ENCODE assay signal across 8 cellular contexts in genomic region chr11:47348859-47349258, GRCh38. TPM values are rescaled to one million over a fixed set of nuclear protein-coding genes. Genes with fewer than 3 reads are reported as not detected.
DNase-seq lines count a peak whose midpoint lies in the region; ATAC-seq, FAIRE-seq and TF ChIP-seq lines count a peak whose summit lies in the region.

No MANE protein-coding gene starts in this region.

- DNase-seq in activated naive CD8-positive, alpha-beta T cell treated with anti-CD3 and anti-CD28 coated beads, Interleukin-2, amount 10 ng/mL, durations not matched to agents 7 days and 5 days: no peak
- no peak for DNase-seq in activated naive CD8-positive, alpha-beta T cell treated with anti-CD3 and anti-CD28 coated beads for 36 hours
- peak; percentile 29 for DNase-seq in NCI-H1694 (lab: John Stamatoyannopoulos, UW)
- peak; percentile 16 for DNase-seq in astrocyte of the spinal cord (ENCODE audit: low read depth, low spot score)
- DNase-seq in renal cortical epithelial cell (ENCODE audit: low read depth): peak; percentile 26
- DNase-seq in activated T-cell treated with anti-CD3 and anti-CD28 coated beads, Interleukin-2, amount 50 U/mL, for 48 hours: no peak
- DNase-seq in GM12892 (ENCODE audit: insufficient read length): no peak

- H3K27ac Mint-ChIP-seq in activated naive CD8-positive, alpha-beta T cell treated with anti-CD3 and anti-CD28 coated beads, Interleukin-2, amount 10 ng/mL, durations not matched to agents 7 days and 5 days: no peak overlapping the region
- no peak overlapping the region for H3K27ac Mint-ChIP-seq in activated naive CD8-positive, alpha-beta T cell treated with anti-CD3 and anti-CD28 coated beads for 36 hours

- no peaks in the 10 kb centered on the region for H3K4me1 Mint-ChIP-seq in activated naive CD8-positive, alpha-beta T cell treated with anti-CD3 and anti-CD28 coated beads, Interleukin-2, amount 10 ng/mL, durations not matched to agents 7 days and 5 days
- no peaks in the 10 kb centered on the region for H3K4me1 Mint-ChIP-seq in activated naive CD8-positive, alpha-beta T cell treated with anti-CD3 and anti-CD28 coated beads for 36 hours

- H3K4me3 Mint-ChIP-seq in activated naive CD8-positive, alpha-beta T cell treated with anti-CD3 and anti-CD28 coated beads, Interleukin-2, amount 10 ng/mL, durations not matched to agents 7 days and 5 days: no peak overlapping the region
- no peak overlapping the region for H3K4me3 Mint-ChIP-seq in activated naive CD8-positive, alpha-beta T cell treated with anti-CD3 and anti-CD28 coated beads for 36 hours

- FAIRE-seq in GM12892 (lab: Jason Lieb, UNC): no peak

- POLR2A ChIA-PET in activated naive CD8-positive, alpha-beta T cell treated with anti-CD3 and anti-CD28 coated beads, Interleukin-2, amount 10 ng/mL, durations not matched to agents 7 days and 5 days (lab: Charles Lee): interaction anchor here (0.7 kb wide), 1 partner anchor 28 kb away, joined by 3 read pairs; no protein-coding TSS in a partner anchor

- no peak for TF ChIP-seq POLR2A in GM12892 (IDR thresholded peaks at IDR 0.05; ENCODE audit: low read depth, low read length)

- no peaks in the 10 kb centered on the region for H3K36me3 Mint-ChIP-seq in activated naive CD8-positive, alpha-beta T cell treated with anti-CD3 and anti-CD28 coated beads, Interleukin-2, amount 10 ng/mL, durations not matched to agents 7 days and 5 days
- H3K36me3 Mint-ChIP-seq in activated naive CD8-positive, alpha-beta T cell treated with anti-CD3 and anti-CD28 coated beads for 36 hours: no peaks in the 10 kb centered on the region

- in situ Hi-C loops in astrocyte of the spinal cord (cut with HindIII; ENCODE audit: low sequenced_read_pairs): no loop called here

- no peaks in the 10 kb centered on the region for H3K27me3 Mint-ChIP-seq in activated naive CD8-positive, alpha-beta T cell treated with anti-CD3 and anti-CD28 coated beads, Interleukin-2, amount 10 ng/mL, durations not matched to agents 7 days and 5 days
- H3K27me3 Mint-ChIP-seq in activated naive CD8-positive, alpha-beta T cell treated with anti-CD3 and anti-CD28 coated beads for 36 hours: no peaks in the 10 kb centered on the region

- H3K4me3 ChIP-seq in astrocyte of the spinal cord (ENCODE audit: low read depth, low read length): no peak overlapping the region

- TF ChIP-seq CTCF in astrocyte of the spinal cord (IDR thresholded peaks at IDR 0.05; ENCODE audit: low read depth, low read length): peak; percentile 38

- ATAC-seq in activated naive CD8-positive, alpha-beta T cell treated with anti-CD3 and anti-CD28 coated beads, Interleukin-2, amount 10 ng/mL, durations not matched to agents 7 days and 5 days (ENCODE audit: low read depth): peak; percentile 43
- ATAC-seq in HG02852 (IDR thresholded peaks at IDR 0.05; ENCODE audit: unreplicated experiment): no peak

- H3K9me3 Mint-ChIP-seq in activated naive CD8-positive, alpha-beta T cell treated with anti-CD3 and anti-CD28 coated beads, Interleukin-2, amount 10 ng/mL, durations not matched to agents 7 days and 5 days: no peaks in the 10 kb centered on the region
- H3K9me3 Mint-ChIP-seq in activated naive CD8-positive, alpha-beta T cell treated with anti-CD3 and anti-CD28 coated beads for 36 hours: no peaks in the 10 kb centered on the region

RNA-seq across cellular contexts. Expression of gene MYBPC3, which starts 3.6 kb away (rescaled TPM):
- under 1 TPM in 1 of 2 experiments, not detected in 1; 0.11 TPM for total RNA-seq in activated naive CD8-positive, alpha-beta T cell treated with anti-CD3 and anti-CD28 coated beads, Interleukin-2, amount 10 ng/mL, durations not matched to agents 7 days and 5 days
- total RNA-seq in activated naive CD8-positive, alpha-beta T cell treated with anti-CD3 and anti-CD28 coated beads for 36 hours: not detected
- total RNA-seq in renal cortical epithelial cell: not detected in 2 replicates
- not detected for polyA plus RNA-seq in GM12892 (2012; ENCODE audit: missing spikeins)

RNA-seq across cellular contexts. Expression of gene SPI1, which starts 29.5 kb away (rescaled TPM):
- total RNA-seq in activated naive CD8-positive, alpha-beta T cell treated with anti-CD3 and anti-CD28 coated beads, Interleukin-2, amount 10 ng/mL, durations not matched to agents 7 days and 5 days: 1 to 10 TPM; 2.9 to 3.5 TPM
- under 1 TPM; 0.25 to 0.36 TPM for total RNA-seq in activated naive CD8-positive, alpha-beta T cell treated with anti-CD3 and anti-CD28 coated beads for 36 hours
- not detected in 2 replicates for total RNA-seq in renal cortical epithelial cell
- polyA plus RNA-seq in GM12892 (2012; ENCODE audit: missing spikeins): 5.5 TPM

RNA-seq across cellular contexts. Expression of gene SLC39A13, which starts 59.5 kb away (rescaled TPM):
- total RNA-seq in activated naive CD8-positive, alpha-beta T cell treated with anti-CD3 and anti-CD28 coated beads, Interleukin-2, amount 10 ng/mL, durations not matched to agents 7 days and 5 days: 10 to 100 TPM; 33.1 to 38.2 TPM
- 10 to 100 TPM; 10.9 to 11.4 TPM for total RNA-seq in activated naive CD8-positive, alpha-beta T cell treated with anti-CD3 and anti-CD28 coated beads for 36 hours
- 51.9 and 140 TPM in 2 replicates for total RNA-seq in renal cortical epithelial cell
- polyA plus RNA-seq in GM12892 (2012; ENCODE audit: missing spikeins): 7.0 TPM

Comparison
In these comparisons a context has a peak if more than half of its experiments do, and no peak if none do; other contexts are left out.
1. DNase-seq: peak in NCI-H1694 (single experiment), astrocyte of the spinal cord (single experiment) and renal cortical epithelial cell (single experiment); none in activated naive CD8-positive, alpha-beta T cell treated with anti-CD3 and anti-CD28 coated beads, Interleukin-2, amount 10 ng/mL, durations not matched to agents 7 days and 5 days (single experiment), activated naive CD8-positive, alpha-beta T cell treated with anti-CD3 and anti-CD28 coated beads for 36 hours (single experiment), activated T-cell treated with anti-CD3 and anti-CD28 coated beads, Interleukin-2, amount 50 U/mL, for 48 hours (0 of 2) and GM12892 (single experiment).